8 cellular contexts compared by ENCODE assay signal in genomic region chr6:28985396-28986164, GRCh38. TPM values are rescaled to one million over a fixed set of nuclear protein-coding genes. Genes with fewer than 3 reads are reported as not detected.
DNase-seq lines count a peak whose midpoint lies in the region; ATAC-seq and TF ChIP-seq lines count a peak whose summit lies in the region.

No MANE protein-coding gene starts in this region.

- BruUV-seq in Calu3 (replicated peaks; lab: Mats Ljungman, UMichigan): no TSS peak

- H3K4me3 ChIP-seq in sigmoid colon: peak overlapping the region; percentile 46 to 63 (median 58)

- no peak for TF ChIP-seq EP300 in sigmoid colon (IDR thresholded peaks at IDR 0.05)

- H3K36me3 ChIP-seq in sigmoid colon: no peaks in the 10 kb centered on the region

- no peak for TF ChIP-seq CTCF in Calu3 (IDR thresholded peaks at IDR 0.05; ENCODE audit: unreplicated experiment)
- TF ChIP-seq CTCF in RWPE1 (conservative IDR thresholded peaks at IDR 0.05; ENCODE audit: low read depth): no peak
- no peak for TF ChIP-seq CTCF in chondrocyte (IDR thresholded peaks at IDR 0.05)
- no peak for TF ChIP-seq CTCF in sigmoid colon (IDR thresholded peaks at IDR 0.05)

- intact Hi-C loops in Calu3 (cut with micrococcal nuclease; ENCODE audit: unreplicated experiment) (loop anchor here (1.0 to 10.0 kb wide), 2 partner anchors 31 to 61 kb away; partner anchors contain the start of gene TRIM27), sigmoid colon (cut with DNase I) (loop anchor here (2.0 to 10.0 kb wide), 5 partner anchors 19 to 1851 kb away; partner anchors contain the start of genes POLR1H, PPP1R11, ZNF311 and ZSCAN31)

- H3K9me3 Mint-ChIP-seq in Calu3 (ENCODE audit: low read depth, unreplicated experiment) (no peaks in the 10 kb centered on the region), chondrocyte (ENCODE audit: low read depth) (peaks cover 4% of the 10 kb centered on the region)

- H3K27ac ChIP-seq in RWPE1: peak overlapping the region; percentile 98
- peak overlapping the region; percentile 78 to 86 (median 83) for H3K27ac ChIP-seq in sigmoid colon

- H3K4me3 Mint-ChIP-seq in Calu3 (ENCODE audit: low read depth, unreplicated experiment): peak overlapping the region; percentile 62
- peak overlapping the region; percentile 80 for H3K4me3 Mint-ChIP-seq in chondrocyte (ENCODE audit: unreplicated experiment)

- H3K27ac Mint-ChIP-seq in Calu3 (ENCODE audit: unreplicated experiment) (peak overlapping the region; percentile 80), chondrocyte (ENCODE audit: unreplicated experiment) (peak overlapping the region; percentile 91)

- no peaks in the 10 kb centered on the region for H3K9me3 ChIP-seq in sigmoid colon

- H3K4me1 Mint-ChIP-seq in Calu3 (ENCODE audit: low read depth, unreplicated experiment) (peaks cover 28% of the 10 kb centered on the region), chondrocyte (ENCODE audit: low read depth) (peaks cover 43% of the 10 kb centered on the region)

- H3K36me3 Mint-ChIP-seq in Calu3 (ENCODE audit: insufficient read depth, unreplicated experiment): peaks cover 53% of the 10 kb centered on the region
- no peaks in the 10 kb centered on the region for H3K36me3 Mint-ChIP-seq in chondrocyte (ENCODE audit: low read depth)

- ATAC-seq in GM21529 (IDR thresholded peaks at IDR 0.05; ENCODE audit: unreplicated experiment): no peak

- H3K27me3 Mint-ChIP-seq in Calu3 (ENCODE audit: unreplicated experiment) (no peaks in the 10 kb centered on the region), chondrocyte (ENCODE audit: low read depth) (no peaks in the 10 kb centered on the region)

- TF ChIP-seq POLR2A in sigmoid colon (IDR thresholded peaks at IDR 0.05): no peak

- DNase-seq in Calu3 (peak; percentile 90), LoVo (ENCODE audit: low spot score) (peak; percentile 90), RWPE1 (ENCODE audit: low spot score) (peak; percentile 95), chondrocyte (ENCODE audit: low spot score) (no peak), iPS-NIHi7 (ENCODE audit: extremely low spot score) (peak; percentile 84), sigmoid colon (peak; percentile 93)
- DNase-seq in stimulated activated CD8-positive, alpha-beta memory T cell treated with anti-CD3 and anti-CD28 coated beads, Interleukin-4, amount 100 ng/mL, for 48 hours: no peak

- POLR2A ChIA-PET in RWPE1 (lab: Yijun Ruan, JAX; ENCODE audit: low non-redundant PET): interaction anchor here (0.7 to 1.0 kb wide), 3 partner anchors 20 to 90 kb away, joined by 3 to 7 read pairs (median 5); partner anchors contain the start of genes TRIM27 and ZNF311

- peaks cover 0 to 18% (median 6%) of the 10 kb centered on the region in 4 donors for H3K4me1 ChIP-seq in sigmoid colon

- CTCF ChIA-PET in Calu3 (lab: Charles Lee) (interaction anchor here (0.7 to 2.2 kb wide), 7 partner anchors 20 to 148 kb away, joined by 3 to 17 read pairs (median 6); partner anchors contain the start of genes TRIM27 and ZNF311), RWPE1 (lab: Yijun Ruan, JAX) (interaction anchor here (0.5 to 1.1 kb wide), 4 partner anchors 147 to 604 kb away, joined by 3 to 4 read pairs (median 3); no protein-coding TSS in a partner anchor)

- H3K27me3 ChIP-seq in sigmoid colon: peaks cover 4 to 21% (median 7%) of the 10 kb centered on the region in 3 donors

- WGBS in sigmoid colon, 2 donors: 11 to 13% methylated on average over 31 of the region's 31 CpGs

RNA-seq across cellular contexts. Expression of gene ZNF311, which starts 19.5 kb away (rescaled TPM):
- total RNA-seq in Calu3 (2022) (1.4 and 2.2 TPM in 2 replicates), chondrocyte (0.41 to 0.80 TPM (median 0.52 TPM) in 3 replicates), sigmoid colon (1 to 10 TPM in 1 of 4 donors, under 1 TPM in 3; 0.28 to 1.4 (median 0.83) TPM)
- polyA plus RNA-seq in sigmoid colon: 1 to 10 TPM in 1 of 3 donors, under 1 TPM in 2; 0.60 to 1.4 (median 0.73) TPM

RNA-seq across cellular contexts. Expression of gene OR2W1, which starts 59.4 kb away (rescaled TPM):
- total RNA-seq in Calu3 (2022) (not detected in 2 replicates), chondrocyte (not detected in 3 replicates), sigmoid colon (not detected)
- polyA plus RNA-seq in sigmoid colon: not detected

Comparison
In these comparisons a context has a peak if more than half of its experiments do, and no peak if none do; other contexts are left out.
1. DNase-seq: peak in Calu3 (single experiment), LoVo (single experiment), RWPE1 (single experiment), iPS-NIHi7 (single experiment) and sigmoid colon (single experiment); none in chondrocyte (single experiment) and stimulated activated CD8-positive, alpha-beta memory T cell treated with anti-CD3 and anti-CD28 coated beads, Interleukin-4, amount 100 ng/mL, for 48 hours (single experiment).